Comparison of ENCODE assay signal across 8 cellular contexts in genomic region chr6:125952764-125953501, GRCh38. TPM values are rescaled to one million over a fixed set of nuclear protein-coding genes. Genes with fewer than 3 reads are reported as not detected.
DNase-seq lines count a peak whose midpoint lies in the region; ATAC-seq and TF ChIP-seq lines count a peak whose summit lies in the region.

No MANE protein-coding gene starts in this region.

- DNase-seq in ELF-1 (ENCODE audit: low read depth, low spot score) (peak; percentile 32), right lobe of liver (peak in 1 of 3 donors; percentile 23), foreskin melanocyte (no peak), NCI-H1105 treated with DMSO at 0.1 percent for 48 hours (lab: John Stamatoyannopoulos, UW) (no peak), NCI-H1105 (lab: John Stamatoyannopoulos, UW) (no peak)
- DNase-seq in activated CD4-positive, alpha-beta T cell treated with anti-CD3 and anti-CD28 coated beads, Interleukin-2, amount 10 ng/mL, durations not matched to agents 7 days and 5 days: peak; percentile 35

- POLR2A ChIA-PET in activated CD4-positive, alpha-beta T cell treated with anti-CD3 and anti-CD28 coated beads, Interleukin-2, amount 10 ng/mL, durations not matched to agents 7 days and 5 days (lab: Charles Lee): interaction anchor here (0.6 to 1.2 kb wide), 2 partner anchors 163 to 172 kb away, joined by 3 to 4 read pairs; partner anchors contain the start of gene NCOA7

- TF ChIP-seq POLR2A in right lobe of liver (IDR thresholded peaks at IDR 0.05): no peak

- H3K4me3 ChIP-seq in HUES6 (ENCODE audit: low read depth, low read length) (peak overlapping the region; percentile 11; the same call in 1 of the 2 replicates), right lobe of liver (no peak overlapping the region)

- H3K27me3 Mint-ChIP-seq in activated CD4-positive, alpha-beta T cell treated with anti-CD3 and anti-CD28 coated beads, Interleukin-2, amount 10 ng/mL, durations not matched to agents 7 days and 5 days: peaks cover 6% of the 10 kb centered on the region

- TF ChIP-seq CTCF in right lobe of liver (IDR thresholded peaks at IDR 0.05): peak in 3 of 4 donors; percentile 19 to 40 (median 20)

- H3K9me3 Mint-ChIP-seq in activated CD4-positive, alpha-beta T cell treated with anti-CD3 and anti-CD28 coated beads, Interleukin-2, amount 10 ng/mL, durations not matched to agents 7 days and 5 days: no peaks in the 10 kb centered on the region

- no peak for ATAC-seq in right lobe of liver
- ATAC-seq in HG03378 (IDR thresholded peaks at IDR 0.05; ENCODE audit: unreplicated experiment): no peak

- no peak overlapping the region for H3K27ac Mint-ChIP-seq in activated CD4-positive, alpha-beta T cell treated with anti-CD3 and anti-CD28 coated beads, Interleukin-2, amount 10 ng/mL, durations not matched to agents 7 days and 5 days

- H3K9ac ChIP-seq in HUES6 (ENCODE audit: low read length): no peak overlapping the region

- H3K27ac ChIP-seq in HUES6 (ENCODE audit: low read depth, low read length) (no peak overlapping the region), right lobe of liver (no peak overlapping the region)

- 40% methylated on average over 2 of the region's 7 CpGs for WGBS in right lobe of liver (ENCODE audit: insufficient coverage, low coverage, low lambda C conversion rate, missing lambda C conversion rate)

- H3K27me3 ChIP-seq in HUES6 (ENCODE audit: control insufficient read depth, insufficient read depth, low read length): no peaks in the 10 kb centered on the region
- H3K27me3 ChIP-seq in right lobe of liver: no peaks in the 10 kb centered on the region

- no peaks in the 10 kb centered on the region for H3K36me3 ChIP-seq in HUES6 (ENCODE audit: control insufficient read depth, insufficient read depth, low read length)
- no peaks in the 10 kb centered on the region for H3K36me3 ChIP-seq in right lobe of liver

- H3K4me1 Mint-ChIP-seq in activated CD4-positive, alpha-beta T cell treated with anti-CD3 and anti-CD28 coated beads, Interleukin-2, amount 10 ng/mL, durations not matched to agents 7 days and 5 days: peaks cover 7% of the 10 kb centered on the region

- CTCF ChIA-PET in activated CD4-positive, alpha-beta T cell treated with anti-CD3 and anti-CD28 coated beads, Interleukin-2, amount 10 ng/mL, durations not matched to agents 7 days and 5 days (lab: Charles Lee): interaction anchor here (0.9 to 3.2 kb wide), 12 partner anchors 10 to 199 kb away, joined by 3 to 18 read pairs (median 4); partner anchors contain the start of gene NCOA7

- peaks cover 5% of the 10 kb centered on the region; the same call in 1 of the 2 replicates for H3K4me1 ChIP-seq in HUES6 (ENCODE audit: control insufficient read depth, insufficient read depth, low read length)
- H3K4me1 ChIP-seq in right lobe of liver: peaks cover 0 to 7% (median 0%) of the 10 kb centered on the region in 4 donors

- intact Hi-C loops in right lobe of liver (cut with DNase I): loop anchor here in 1 of 2 donors (10.0 kb wide), 1 partner anchor 48 kb away; no protein-coding TSS in a partner anchor

- H3K9me3 ChIP-seq in HUES6 (ENCODE audit: control insufficient read depth, insufficient read depth, low read depth, low read length): no peaks in the 10 kb centered on the region
- H3K9me3 ChIP-seq in right lobe of liver: no peaks in the 10 kb centered on the region

- H3K4me3 Mint-ChIP-seq in activated CD4-positive, alpha-beta T cell treated with anti-CD3 and anti-CD28 coated beads, Interleukin-2, amount 10 ng/mL, durations not matched to agents 7 days and 5 days: no peak overlapping the region

- no peaks in the 10 kb centered on the region for H3K36me3 Mint-ChIP-seq in activated CD4-positive, alpha-beta T cell treated with anti-CD3 and anti-CD28 coated beads, Interleukin-2, amount 10 ng/mL, durations not matched to agents 7 days and 5 days (ENCODE audit: low read depth)

RNA-seq across cellular contexts. Expression of gene HINT3, which starts 3.6 kb away (rescaled TPM):
- total RNA-seq in activated CD4-positive, alpha-beta T cell treated with anti-CD3 and anti-CD28 coated beads, Interleukin-2, amount 10 ng/mL, durations not matched to agents 7 days and 5 days: 1 to 10 TPM; 7.5 to 8.3 TPM
- total RNA-seq in right lobe of liver: 10 to 100 TPM in 5 of 6 experiments, 1 to 10 TPM in 1; 8.5 to 16.6 (median 14.3) TPM

RNA-seq across cellular contexts. Expression of gene TRMT11, which starts 33.4 kb away (rescaled TPM):
- 10 to 100 TPM; 15.1 to 16.3 TPM for total RNA-seq in activated CD4-positive, alpha-beta T cell treated with anti-CD3 and anti-CD28 coated beads, Interleukin-2, amount 10 ng/mL, durations not matched to agents 7 days and 5 days
- total RNA-seq in right lobe of liver: 10 to 100 TPM; 12.6 to 36.0 (median 25.3) TPM

Comparison
In these comparisons a context has a peak if more than half of its experiments do, and no peak if none do; other contexts are left out.
1. DNase-seq: peak in ELF-1 (single experiment) and activated CD4-positive, alpha-beta T cell treated with anti-CD3 and anti-CD28 coated beads, Interleukin-2, amount 10 ng/mL, durations not matched to agents 7 days and 5 days (single experiment); none in foreskin melanocyte (single experiment), NCI-H1105 treated with DMSO at 0.1 percent for 48 hours (single experiment) and NCI-H1105 (single experiment).